Comparison of ENCODE assay signal across 15 cellular contexts in the genomic region with DNA sequence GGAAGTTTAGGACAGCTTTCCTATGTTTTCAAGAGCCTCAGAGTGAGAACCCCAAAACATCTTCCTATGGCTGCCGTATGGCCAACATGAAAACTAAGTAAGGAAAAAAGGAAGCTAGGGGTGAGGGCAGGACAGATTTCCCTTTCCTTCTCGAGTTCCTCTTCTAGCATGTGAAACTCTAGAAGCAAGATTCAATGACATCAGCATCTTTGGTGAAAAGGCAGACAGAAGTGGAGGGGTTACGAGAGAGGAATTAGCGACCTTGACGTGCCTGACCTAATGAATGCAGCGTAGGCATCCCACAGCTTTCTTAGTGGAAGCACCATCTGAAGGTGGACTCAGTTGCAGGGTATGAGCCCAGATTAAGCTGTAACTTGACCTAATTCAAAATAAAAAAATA. TPM values are rescaled to one million over a fixed set of nuclear protein-coding genes. Genes with fewer than 3 reads are reported as not detected.
DNase-seq lines count a peak whose midpoint lies in the region; ATAC-seq and TF ChIP-seq lines count a peak whose summit lies in the region.
"Had no signal": no experiment of that assay in that cellular context is flagged by ENCODE, and none has a peak within 500 bp of the region (broad histone marks: within the 10 kb centered on the region; RNA-seq: fewer than 3 reads in every experiment).

No MANE protein-coding gene starts in this region.

- H3K36me3 Mint-ChIP-seq in CD14-positive monocyte (peaks cover 2 to 3% of the 10 kb centered on the region in 2 donors), WTC11 (no peaks in the 10 kb centered on the region), naive B cell (no peaks in the 10 kb centered on the region)
- H3K36me3 Mint-ChIP-seq: natural killer cell had no signal

- H3K9me3 Mint-ChIP-seq in CD14-positive monocyte, result peaks cover 0 to 4% (median 0%) of the 10 kb centered on the region in 7 donors
- no peaks in the 10 kb centered on the region for H3K9me3 Mint-ChIP-seq in WTC11
- peaks cover 0 to 1% (median 0%) of the 10 kb centered on the region in 7 donors for H3K9me3 Mint-ChIP-seq in naive B cell
- H3K9me3 Mint-ChIP-seq: natural killer cell; stimulated activated naive CD8-positive, alpha-beta T cell treated with anti-CD3 and anti-CD28 coated beads, Interleukin-15, amount 100 ng/mL, for 72 hours; T-helper 2 cell treated with Interferon-gamma antibody and Interleukin-4, amounts not matched to agents 5 μg/mL and 100 μg/mL, for 36 hours had no signal

- DNase-seq in CD14-positive monocyte (ENCODE audit: low spot score) (peak; percentile 70), WTC11 (ENCODE audit: low spot score) (no peak), naive B cell (no peak), ascending aorta (ENCODE audit: low spot score in 2 of 2) (no peak), amniotic stem cell (lab: John Stamatoyannopoulos, UW) (no peak)
- DNase-seq: activated CD8-positive, alpha-beta memory T cell treated with anti-CD3 and anti-CD28 coated beads, Interleukin-2, amount 50 U/mL, for 4 hours; natural killer cell; NCI-H1694 treated with DMSO at 0.1 percent for 48 hours; NK-92 treated with Interleukin-12 subunit alpha and Interleukin-12 subunit beta, amount 100 ng/mL, for 24 hours; stimulated activated CD4-positive, alpha-beta T cell treated with anti-CD3 and anti-CD28 coated beads, Interleukin-15, amount 100 ng/mL, for 24 hours; stimulated activated naive CD8-positive, alpha-beta T cell treated with anti-CD3 and anti-CD28 coated beads, Interleukin-15, amount 100 ng/mL, for 72 hours had no signal

- intact Hi-C loops in CD14-positive monocyte (cut with micrococcal nuclease), result loop anchor here in 1 of 2 donors (2.0 to 5.0 kb wide), 2 partner anchors 19 to 50 kb away; a partner anchor contains a TSS
- intact Hi-C loops in ascending aorta (cut with DNase I), result no loop called here

- no peak overlapping the region for H3K4me3 ChIP-seq in ascending aorta

- H3K27me3 ChIP-seq in ascending aorta, result no peaks in the 10 kb centered on the region

- TF ChIP-seq CTCF in CD14-positive monocyte (IDR thresholded peaks at IDR 0.05) (no peak), WTC11 (IDR thresholded peaks at IDR 0.05) (no peak), ascending aorta (IDR thresholded peaks at IDR 0.05) (no peak)

- H3K4me1 Mint-ChIP-seq in CD14-positive monocyte (peaks cover 68% of the 10 kb centered on the region), WTC11 (peaks cover 59% of the 10 kb centered on the region), naive B cell (peaks cover 28 to 32% (median 30%) of the 10 kb centered on the region in 3 donors)

- peaks cover 0 to 3% (median 2%) of the 10 kb centered on the region in 3 donors for H3K27me3 Mint-ChIP-seq in CD14-positive monocyte (ENCODE audit: low read depth in 3 of 3)
- H3K27me3 Mint-ChIP-seq in WTC11 (ENCODE audit: low read depth), result no peaks in the 10 kb centered on the region
- peaks cover 0 to 3% (median under 1%) of the 10 kb centered on the region in 3 donors for H3K27me3 Mint-ChIP-seq in naive B cell
- H3K27me3 Mint-ChIP-seq: stimulated activated naive CD8-positive, alpha-beta T cell treated with anti-CD3 and anti-CD28 coated beads, Interleukin-15, amount 100 ng/mL, for 72 hours had no signal

- H3K27ac Mint-ChIP-seq in CD14-positive monocyte (peak overlapping the region; percentile 91 to 99 (median 97)), WTC11 (0 out of 2 replicates have a peak overlapping the region, but pooled peaks have one; percentile 46), naive B cell (peak overlapping the region in 4 of 6 donors; percentile 39 to 77 (median 66))
- H3K27ac Mint-ChIP-seq: natural killer cell; stimulated activated naive CD8-positive, alpha-beta T cell treated with anti-CD3 and anti-CD28 coated beads, Interleukin-15, amount 100 ng/mL, for 72 hours had no signal

- CTCF ChIA-PET in WTC11 (lab: Charles Lee), result interaction anchor here (0.8 kb wide), 1 partner anchor 142 kb away, joined by 3 read pairs; no protein-coding TSS in a partner anchor

- no peak overlapping the region for H3K27ac ChIP-seq in ascending aorta

- no peaks in the 10 kb centered on the region for H3K36me3 ChIP-seq in ascending aorta

- H3K4me1 ChIP-seq in ascending aorta, result no peaks in the 10 kb centered on the region

- peak; percentile 59 for ATAC-seq in HG03066 (IDR thresholded peaks at IDR 0.05; ENCODE audit: low read depth, unreplicated experiment)
- ATAC-seq in WTC11, result no peak
- peak; percentile 79 to 90 for ATAC-seq in naive B cell (ENCODE audit: low read depth in 2 of 2)
- ATAC-seq in HG02571 (IDR thresholded peaks at IDR 0.05; ENCODE audit: unreplicated experiment), result no peak
- no peak for ATAC-seq in GM21423 (IDR thresholded peaks at IDR 0.05; ENCODE audit: unreplicated experiment)
- ATAC-seq: stimulated activated naive CD8-positive, alpha-beta T cell treated with anti-CD3 and anti-CD28 coated beads, Interleukin-15, amount 100 ng/mL, for 72 hours had no signal

- H3K4me3 Mint-ChIP-seq in CD14-positive monocyte (peak overlapping the region; percentile 17 to 60), WTC11 (no peak overlapping the region), naive B cell (peak overlapping the region in 2 of 8 donors; percentile 30 to 38)
- H3K4me3 Mint-ChIP-seq: natural killer cell; stimulated activated naive CD8-positive, alpha-beta T cell treated with anti-CD3 and anti-CD28 coated beads, Interleukin-15, amount 100 ng/mL, for 72 hours; T-helper 2 cell treated with Interferon-gamma antibody and Interleukin-4, amounts not matched to agents 5 μg/mL and 100 μg/mL, for 36 hours had no signal

- POLR2A ChIA-PET in WTC11 (lab: Charles Lee), result interaction anchor here (0.5 kb wide), 1 partner anchor 70 kb away, joined by 6 read pairs; no protein-coding TSS in a partner anchor

- H3K9me3 ChIP-seq in ascending aorta, result no peaks in the 10 kb centered on the region

TF ChIP-seq in WTC11, 78 proteins besides CTCF, POLR2A, EP300 and RAD21 (continues in another document):
- TF ChIP-seq RELA (CRISPR knock-in tag; IDR thresholded peaks at IDR 0.05; ENCODE audit: borderline replicate concordance) (no peak), RORB (CRISPR knock-in tag; IDR thresholded peaks at IDR 0.05) (no peak), NFATC4 (CRISPR knock-in tag; IDR thresholded peaks at IDR 0.05) (no peak), ETV6 (CRISPR knock-in tag; IDR thresholded peaks at IDR 0.05) (no peak)
- TF ChIP-seq, protein P1, sequence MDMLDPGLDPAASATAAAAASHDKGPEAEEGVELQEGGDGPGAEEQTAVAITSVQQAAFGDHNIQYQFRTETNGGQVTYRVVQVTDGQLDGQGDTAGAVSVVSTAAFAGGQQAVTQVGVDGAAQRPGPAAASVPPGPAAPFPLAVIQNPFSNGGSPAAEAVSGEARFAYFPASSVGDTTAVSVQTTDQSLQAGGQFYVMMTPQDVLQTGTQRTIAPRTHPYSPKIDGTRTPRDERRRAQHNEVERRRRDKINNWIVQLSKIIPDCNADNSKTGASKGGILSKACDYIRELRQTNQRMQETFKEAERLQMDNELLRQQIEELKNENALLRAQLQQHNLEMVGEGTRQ (CRISPR knock-in tag; IDR thresholded peaks at IDR 0.05), result no peak
- TF ChIP-seq, protein P2, sequence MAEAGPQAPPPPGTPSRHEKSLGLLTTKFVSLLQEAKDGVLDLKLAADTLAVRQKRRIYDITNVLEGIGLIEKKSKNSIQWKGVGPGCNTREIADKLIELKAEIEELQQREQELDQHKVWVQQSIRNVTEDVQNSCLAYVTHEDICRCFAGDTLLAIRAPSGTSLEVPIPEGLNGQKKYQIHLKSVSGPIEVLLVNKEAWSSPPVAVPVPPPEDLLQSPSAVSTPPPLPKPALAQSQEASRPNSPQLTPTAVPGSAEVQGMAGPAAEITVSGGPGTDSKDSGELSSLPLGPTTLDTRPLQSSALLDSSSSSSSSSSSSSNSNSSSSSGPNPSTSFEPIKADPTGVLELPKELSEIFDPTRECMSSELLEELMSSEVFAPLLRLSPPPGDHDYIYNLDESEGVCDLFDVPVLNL (CRISPR knock-in tag; IDR thresholded peaks at IDR 0.05; ENCODE audit: borderline replicate concordance, low read depth), result no peak
- TF ChIP-seq, protein P3, sequence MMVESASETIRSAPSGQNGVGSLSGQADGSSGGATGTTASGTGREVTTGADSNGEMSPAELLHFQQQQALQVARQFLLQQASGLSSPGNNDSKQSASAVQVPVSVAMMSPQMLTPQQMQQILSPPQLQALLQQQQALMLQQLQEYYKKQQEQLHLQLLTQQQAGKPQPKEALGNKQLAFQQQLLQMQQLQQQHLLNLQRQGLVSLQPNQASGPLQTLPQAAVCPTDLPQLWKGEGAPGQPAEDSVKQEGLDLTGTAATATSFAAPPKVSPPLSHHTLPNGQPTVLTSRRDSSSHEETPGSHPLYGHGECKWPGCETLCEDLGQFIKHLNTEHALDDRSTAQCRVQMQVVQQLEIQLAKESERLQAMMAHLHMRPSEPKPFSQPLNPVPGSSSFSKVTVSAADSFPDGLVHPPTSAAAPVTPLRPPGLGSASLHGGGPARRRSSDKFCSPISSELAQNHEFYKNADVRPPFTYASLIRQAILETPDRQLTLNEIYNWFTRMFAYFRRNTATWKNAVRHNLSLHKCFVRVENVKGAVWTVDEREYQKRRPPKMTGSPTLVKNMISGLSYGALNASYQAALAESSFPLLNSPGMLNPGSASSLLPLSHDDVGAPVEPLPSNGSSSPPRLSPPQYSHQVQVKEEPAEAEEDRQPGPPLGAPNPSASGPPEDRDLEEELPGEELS (CRISPR knock-in tag; IDR thresholded peaks at IDR 0.05), result no peak
- TF ChIP-seq, protein P4, sequence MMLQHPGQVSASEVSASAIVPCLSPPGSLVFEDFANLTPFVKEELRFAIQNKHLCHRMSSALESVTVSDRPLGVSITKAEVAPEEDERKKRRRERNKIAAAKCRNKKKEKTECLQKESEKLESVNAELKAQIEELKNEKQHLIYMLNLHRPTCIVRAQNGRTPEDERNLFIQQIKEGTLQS (CRISPR knock-in tag; conservative IDR thresholded peaks at IDR 0.05), result no peak

RNA-seq across cellular contexts. Expression of a gene that starts 47.9 kb away (rescaled TPM):
- polyA plus RNA-seq in CD14-positive monocyte (10 to 100 TPM; 44.7 to 53.6 TPM), naive B cell (ENCODE audit: low read depth in 6 of 6) (10 to 100 TPM; 19.6 to 52.1 (median 28.9) TPM)
- total RNA-seq in WTC11 (2021) (43.0 to 53.5 TPM (median 47.3 TPM) in 3 replicates), ascending aorta (140 TPM)

Comparison
In these comparisons a context has a peak if more than half of its experiments do, and no peak if none do; other contexts are left out.
1. H3K27ac Mint-ChIP-seq: peak in every context shown above with its lines; median percentile 97 in CD14-positive monocyte; 66 in naive B cell; 46 in WTC11.
2. ATAC-seq: peak in HG03066 (single experiment) and naive B cell (2 of 2); none in WTC11 (single experiment), HG02571 (single experiment) and GM21423 (single experiment).